1 cellular context compared by ENCODE assay signal in genomic region chr15:28909958-28910500, GRCh38.
A peak's percentile ranks its signal among the peaks of the same experiment; 100 is the strongest.
TF ChIP-seq lines count a peak whose summit lies in the region.

No MANE protein-coding gene starts in this region.

TF ChIP-seq in K562, 482 proteins besides CTCF, POLR2A, EP300 and RAD21:
- TF ChIP-seq FOXP1 (CRISPR knock-in tag; IDR thresholded peaks at IDR 0.05) (peak; percentile 41; the same call in 1 of the 2 replicates), ZBTB17 (CRISPR knock-in tag; IDR thresholded peaks at IDR 0.05) (peak; percentile 79), YBX1 (IDR thresholded peaks at IDR 0.05) (no peak), ZNF511 (CRISPR knock-in tag; IDR thresholded peaks at IDR 0.05) (no peak), ZEB2 (IDR thresholded peaks at IDR 0.05) (no peak), E2F1 (CRISPR knock-in tag; IDR thresholded peaks at IDR 0.05) (no peak), RREB1 (CRISPR knock-in tag; IDR thresholded peaks at IDR 0.05) (no peak), ZMIZ1 (IDR thresholded peaks at IDR 0.05; ENCODE audit: low read depth in 2 of 2, low read length in 2 of 2) (0 out of 4 replicates have a peak, but pooled peaks of 1 of the 2 experiments have one; percentile 37), MLLT1 (IDR thresholded peaks at IDR 0.05) (peak in 1 of 2 experiments; percentile 95; a peak in 2 of 4 replicates)
